In the genomic region with DNA sequence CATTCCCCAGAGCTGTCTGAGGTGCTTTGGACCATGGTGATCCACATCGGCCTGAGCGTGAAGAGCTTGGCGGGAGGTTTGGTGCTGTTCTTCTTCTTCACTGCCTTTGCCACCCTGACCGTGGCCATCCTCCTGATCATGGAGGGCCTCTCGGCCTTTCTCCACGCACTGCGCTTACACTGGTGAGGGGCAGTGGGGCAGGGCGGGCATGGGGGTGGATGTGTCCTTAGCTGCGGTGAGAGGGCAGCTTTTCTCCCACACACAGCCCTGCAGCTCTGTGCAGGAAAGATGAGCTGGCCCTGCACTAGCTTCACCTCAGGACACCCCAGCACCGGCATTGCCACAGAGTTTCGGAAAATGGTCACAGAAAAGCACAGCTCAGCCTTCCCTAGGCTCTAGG, we compare ENCODE assay signal across 13 cellular contexts. TPM values are rescaled to one million over a fixed set of nuclear protein-coding genes. Genes with fewer than 3 reads are reported as not detected.
DNase-seq lines count a peak whose midpoint lies in the region; ATAC-seq and TF ChIP-seq lines count a peak whose summit lies in the region.
"Had no signal": no experiment of that assay in that cellular context is flagged by ENCODE, and none has a peak within 500 bp of the region (broad histone marks: within the 10 kb centered on the region; RNA-seq: fewer than 3 reads in every experiment).

No MANE protein-coding gene starts in this region.

- no peak overlapping the region for H2BK5ac ChIP-seq in mesenchymal stem cell (ENCODE audit: low read depth, low read length, poor library complexity, severe bottlenecking)

- H3K14ac ChIP-seq in mesenchymal stem cell (ENCODE audit: low read length in 2 of 2) = no peak overlapping the region

- H3K4me3 Mint-ChIP-seq in chondrocyte (ENCODE audit: unreplicated experiment) = no peak overlapping the region

- H3K4me3 ChIP-seq in HEK293 (ENCODE audit: low read depth, low read length) = no peak overlapping the region
- no peak overlapping the region for H3K4me3 ChIP-seq in mesenchymal stem cell (ENCODE audit: insufficient read depth in 1 of 2, low read depth in 1 of 2, low read length in 2 of 2)
- H3K4me3 ChIP-seq in stomach smooth muscle (ENCODE audit: low read length in 2 of 2) = no peak overlapping the region

- ATAC-seq in SK-N-SH treated with all-trans-retinoic acid at 6 μM for 48 hours = no peak

- H2AFZ ChIP-seq in mesenchymal stem cell (ENCODE audit: low read depth, low read length) = no peak overlapping the region

- no peak overlapping the region for H2BK120ac ChIP-seq in mesenchymal stem cell (ENCODE audit: low read depth, low read length)

- POLR2A ChIA-PET in HEK293 (lab: Yijun Ruan, JAX) = interaction anchor here (0.5 to 1.5 kb wide), 2 partner anchors 91 to 106 kb away, joined by 3 to 5 read pairs; a partner anchor contains a TSS

- no peaks in the 10 kb centered on the region for H3K27me3 ChIP-seq in mesenchymal stem cell (ENCODE audit: control insufficient read depth in 1 of 2, insufficient read depth in 1 of 2, low read length in 2 of 2)
- no peaks in the 10 kb centered on the region for H3K27me3 ChIP-seq in stomach smooth muscle (ENCODE audit: control insufficient read depth in 1 of 2, insufficient read depth in 2 of 2, low read length in 2 of 2)

- H3K27ac Mint-ChIP-seq in chondrocyte (ENCODE audit: unreplicated experiment) = no peak overlapping the region

- H2BK12ac ChIP-seq in mesenchymal stem cell (ENCODE audit: low read length in 2 of 2) = peak overlapping the region; percentile 4 to 40

- CTCF ChIA-PET in HEK293 (lab: Yijun Ruan, JAX) = interaction anchor here (0.5 to 1.6 kb wide), 7 partner anchors 13 to 126 kb away, joined by 3 to 7 read pairs (median 4); a partner anchor contains a TSS

- peak overlapping the region; percentile 5 to 16 for H3K18ac ChIP-seq in mesenchymal stem cell (ENCODE audit: low read depth in 1 of 2, low read length in 2 of 2)

- peaks cover 15% of the 10 kb centered on the region for H3K4me1 ChIP-seq in HEK293 (ENCODE audit: control insufficient read depth, insufficient read depth, low read length)
- H3K4me1 ChIP-seq in mesenchymal stem cell (ENCODE audit: control insufficient read depth, insufficient read depth, low read depth, low read length) = peaks cover 14% of the 10 kb centered on the region
- peaks cover 45% of the 10 kb centered on the region for H3K4me1 ChIP-seq in stomach smooth muscle (ENCODE audit: control insufficient read depth, insufficient read depth, low read length)

- H3K27ac ChIP-seq in HEK293 (ENCODE audit: extremely low read depth, low read depth, low read length) = peak overlapping the region; percentile 33; the same call in 1 of the 2 replicates
- H3K27ac ChIP-seq in mesenchymal stem cell (ENCODE audit: low read length, poor library complexity, severe bottlenecking) = no peak overlapping the region
- peak overlapping the region; percentile 46 for H3K27ac ChIP-seq in stomach smooth muscle (ENCODE audit: low read length)
- H3K27ac ChIP-seq: C4-2B had no signal

- no peak overlapping the region for H2AK5ac ChIP-seq in mesenchymal stem cell (ENCODE audit: low read length, severe bottlenecking)

- H3K36me3 Mint-ChIP-seq in chondrocyte (ENCODE audit: low read depth) = peaks cover 12% of the 10 kb centered on the region

- H3K23ac ChIP-seq in mesenchymal stem cell (ENCODE audit: low read length in 2 of 2) = no peak overlapping the region

- no peaks in the 10 kb centered on the region for H3K27me3 Mint-ChIP-seq in chondrocyte (ENCODE audit: low read depth)

- H3K36me3 ChIP-seq in HEK293 (ENCODE audit: control insufficient read depth in 2 of 2, insufficient read depth in 1 of 2, low read length in 2 of 2) (peaks cover 6 to 66% of the 10 kb centered on the region in 2 experiments; a peak in 2 of 3 replicates), mesenchymal stem cell (ENCODE audit: control insufficient read depth in 1 of 2, insufficient read depth in 2 of 2, low read depth in 1 of 2, low read length in 2 of 2) (peaks cover 39 to 52% of the 10 kb centered on the region in 2 experiments), stomach smooth muscle (ENCODE audit: control insufficient read depth in 2 of 2, insufficient read depth in 2 of 2, low read length in 2 of 2) (peaks cover 20 to 30% of the 10 kb centered on the region in 2 donors)

- peak overlapping the region; percentile 43 for H4K91ac ChIP-seq in mesenchymal stem cell (ENCODE audit: low read length)

- no peak overlapping the region for H2BK15ac ChIP-seq in mesenchymal stem cell (ENCODE audit: low read depth, poor library complexity, severe bottlenecking)

- peak overlapping the region in 1 of 2 experiments; percentile 13 for H3K4ac ChIP-seq in mesenchymal stem cell (ENCODE audit: low read depth in 1 of 2, low read length in 2 of 2)

- WGBS in mesenchymal stem cell = 99% methylated on average over 11 of the region's 11 CpGs

- peak overlapping the region; percentile 48 for H3K9ac ChIP-seq in mesenchymal stem cell (ENCODE audit: low read length)
- peak overlapping the region in 1 of 2 donors; percentile 13 for H3K9ac ChIP-seq in stomach smooth muscle (ENCODE audit: low read length in 2 of 2)

- peak overlapping the region; percentile 10 for H4K8ac ChIP-seq in mesenchymal stem cell (ENCODE audit: low read length)

- no peaks in the 10 kb centered on the region for H3K9me3 ChIP-seq in HEK293 (ENCODE audit: control insufficient read depth, insufficient read depth, low read depth, low read length)
- H3K9me3 ChIP-seq in mesenchymal stem cell (ENCODE audit: control insufficient read depth, low read length) = no peaks in the 10 kb centered on the region
- H3K9me3 ChIP-seq in stomach smooth muscle (ENCODE audit: control insufficient read depth in 2 of 2, low read length in 2 of 2) = no peaks in the 10 kb centered on the region

- DNase-seq in chondrocyte (ENCODE audit: low spot score) (peak; percentile 59), mesenchymal stem cell (no peak), T-helper 9 cell (no peak), SHP77 (lab: John Stamatoyannopoulos, UW) (no peak)
- no peak for DNase-seq in activated CD4-positive, alpha-beta T cell treated with anti-CD3 and anti-CD28 coated beads, Interleukin-2, amount 50 U/mL, for 1 hour
- DNase-seq: Kasumi-1, NCI-H1436, NCI-H2081 treated with DMSO at 0.1 percent for 48 hours, NCI-H524 had no signal

- TF ChIP-seq CTCF in HEK293 (tag by site-specific recombination; IDR thresholded peaks at IDR 0.05) (no peak), chondrocyte (IDR thresholded peaks at IDR 0.05) (no peak)

- no peaks in the 10 kb centered on the region for H3K9me3 Mint-ChIP-seq in chondrocyte (ENCODE audit: low read depth)

- no peaks in the 10 kb centered on the region for H3K79me1 ChIP-seq in mesenchymal stem cell (replicated peaks; ENCODE audit: low read length, poor library complexity, severe bottlenecking)

- no peak overlapping the region for H3K4me2 ChIP-seq in mesenchymal stem cell (ENCODE audit: low read length, poor library complexity, severe bottlenecking)

- H3K4me1 Mint-ChIP-seq in chondrocyte (ENCODE audit: low read depth) = peaks cover 44% of the 10 kb centered on the region

TF ChIP-seq in HEK293, 187 proteins besides CTCF, POLR2A, EP300 and RAD21:
- 0 out of 2 replicates have a peak, but pooled peaks have one; percentile 8 for TF ChIP-seq ZNF677 (tag by site-specific recombination; IDR thresholded peaks at IDR 0.05)
- TF ChIP-seq, protein P1, sequence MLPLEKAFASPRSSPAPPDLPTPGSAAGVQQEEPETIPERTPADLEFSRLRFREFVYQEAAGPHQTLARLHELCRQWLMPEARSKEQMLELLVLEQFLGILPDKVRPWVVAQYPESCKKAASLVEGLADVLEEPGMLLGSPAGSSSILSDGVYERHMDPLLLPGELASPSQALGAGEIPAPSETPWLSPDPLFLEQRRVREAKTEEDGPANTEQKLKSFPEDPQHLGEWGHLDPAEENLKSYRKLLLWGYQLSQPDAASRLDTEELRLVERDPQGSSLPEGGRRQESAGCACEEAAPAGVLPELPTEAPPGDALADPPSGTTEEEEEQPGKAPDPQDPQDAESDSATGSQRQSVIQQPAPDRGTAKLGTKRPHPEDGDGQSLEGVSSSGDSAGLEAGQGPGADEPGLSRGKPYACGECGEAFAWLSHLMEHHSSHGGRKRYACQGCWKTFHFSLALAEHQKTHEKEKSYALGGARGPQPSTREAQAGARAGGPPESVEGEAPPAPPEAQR (tag by site-specific recombination; IDR thresholded peaks at IDR 0.05) = no peak

TF ChIP-seq in SK-N-SH treated with all-trans-retinoic acid at 6 μM for 48 hours, 23 proteins besides CTCF, POLR2A, EP300 and RAD21 (continues in another document):
- no peak for TF ChIP-seq PPARA (CRISPR knock-in tag; IDR thresholded peaks at IDR 0.05; ENCODE audit: borderline replicate concordance)
- TF ChIP-seq, protein P2, sequence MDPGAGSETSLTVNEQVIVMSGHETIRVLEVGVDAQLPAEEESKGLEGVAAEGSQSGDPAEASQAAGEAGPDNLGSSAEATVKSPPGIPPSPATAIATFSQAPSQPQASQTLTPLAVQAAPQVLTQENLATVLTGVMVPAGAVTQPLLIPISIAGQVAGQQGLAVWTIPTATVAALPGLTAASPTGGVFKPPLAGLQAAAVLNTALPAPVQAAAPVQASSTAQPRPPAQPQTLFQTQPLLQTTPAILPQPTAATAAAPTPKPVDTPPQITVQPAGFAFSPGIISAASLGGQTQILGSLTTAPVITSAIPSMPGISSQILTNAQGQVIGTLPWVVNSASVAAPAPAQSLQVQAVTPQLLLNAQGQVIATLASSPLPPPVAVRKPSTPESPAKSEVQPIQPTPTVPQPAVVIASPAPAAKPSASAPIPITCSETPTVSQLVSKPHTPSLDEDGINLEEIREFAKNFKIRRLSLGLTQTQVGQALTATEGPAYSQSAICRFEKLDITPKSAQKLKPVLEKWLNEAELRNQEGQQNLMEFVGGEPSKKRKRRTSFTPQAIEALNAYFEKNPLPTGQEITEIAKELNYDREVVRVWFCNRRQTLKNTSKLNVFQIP (CRISPR knock-in tag; IDR thresholded peaks at IDR 0.05; ENCODE audit: borderline replicate concordance, low read depth) = no peak
- no peak for TF ChIP-seq BACH2 (CRISPR knock-in tag; IDR thresholded peaks at IDR 0.05; ENCODE audit: borderline replicate concordance)
- TF ChIP-seq ZFP3 (CRISPR knock-in tag; IDR thresholded peaks at IDR 0.05) = no peak
- no peak for TF ChIP-seq ZNF565 (CRISPR knock-in tag; conservative IDR thresholded peaks at IDR 0.05; ENCODE audit: low read depth)
- TF ChIP-seq TOX (CRISPR knock-in tag; IDR thresholded peaks at IDR 0.05; ENCODE audit: borderline replicate concordance) = no peak

RNA-seq across cellular contexts. Expression of a gene that starts 21.8 kb away (rescaled TPM):
- total RNA-seq in chondrocyte = 64.5 to 68.7 TPM (median 66.4 TPM) in 3 replicates
- polyA plus RNA-seq in mesenchymal stem cell (2013, experiment 1 of 2) = 51.2 TPM
- 52.1 TPM for polyA plus RNA-seq in mesenchymal stem cell (2013, experiment 2 of 2)

RNA-seq across cellular contexts. Expression of a gene that starts 38.4 kb away (rescaled TPM):
- total RNA-seq in chondrocyte = 1.4 to 2.6 TPM (median 1.4 TPM) in 3 replicates
- 0.57 TPM for polyA plus RNA-seq in mesenchymal stem cell (2013, experiment 1 of 2)
- 0.59 TPM for polyA plus RNA-seq in mesenchymal stem cell (2013, experiment 2 of 2)

RNA-seq across cellular contexts. Expression of a gene that starts 47.7 kb away (rescaled TPM):
- total RNA-seq in chondrocyte = 31.2 to 57.3 TPM (median 37.1 TPM) in 3 replicates
- polyA plus RNA-seq in mesenchymal stem cell (2013, experiment 1 of 2) = 77.2 TPM
- 75.7 TPM for polyA plus RNA-seq in mesenchymal stem cell (2013, experiment 2 of 2)

RNA-seq across cellular contexts. Expression of a gene that starts 52.6 kb away (rescaled TPM):
- 30.1 to 37.0 TPM (median 30.3 TPM) in 3 replicates for total RNA-seq in chondrocyte
- polyA plus RNA-seq in mesenchymal stem cell (2013, experiment 1 of 2) = 45.3 TPM
- polyA plus RNA-seq in mesenchymal stem cell (2013, experiment 2 of 2) = 45.3 TPM

RNA-seq across cellular contexts. Expression of a gene that starts 55.6 kb away (rescaled TPM):
- total RNA-seq in chondrocyte = 49.9 to 63.4 TPM (median 61.3 TPM) in 3 replicates
- 39.0 TPM for polyA plus RNA-seq in mesenchymal stem cell (2013, experiment 1 of 2)
- polyA plus RNA-seq in mesenchymal stem cell (2013, experiment 2 of 2) = 40.2 TPM
